ENCODE assay signal across 8 cellular contexts in the genomic region with DNA sequence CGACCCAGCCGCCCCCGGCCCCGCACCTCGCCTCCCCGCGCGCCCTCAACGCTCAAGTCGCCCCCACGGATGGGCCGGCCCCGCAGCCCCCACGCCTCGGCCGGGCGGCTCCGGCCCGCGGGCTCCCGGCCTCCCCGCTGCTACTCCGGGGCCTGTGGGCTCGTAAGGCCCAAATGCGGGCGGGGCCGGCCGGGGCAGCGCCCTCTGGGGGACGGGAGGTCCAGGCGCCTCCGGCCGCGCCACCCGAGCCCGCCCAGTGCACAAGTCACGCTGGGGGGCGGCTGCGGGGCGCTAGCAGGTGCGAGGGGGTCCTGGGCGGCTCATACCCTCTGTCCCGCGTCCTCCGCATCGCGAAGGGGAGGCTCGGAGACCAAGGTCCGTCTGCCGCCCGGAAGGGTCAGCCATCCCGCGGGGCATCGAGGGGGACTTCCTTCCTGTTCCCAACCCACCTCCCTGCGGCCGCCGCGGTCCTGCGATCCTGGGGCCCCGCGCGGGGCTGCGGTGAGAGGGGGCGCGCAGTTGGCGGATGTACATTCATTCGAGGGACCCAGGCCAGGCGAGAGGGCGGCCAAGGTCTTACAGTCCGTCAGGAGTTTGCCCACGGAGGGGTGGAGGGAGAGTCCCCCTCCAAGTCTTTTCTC. TPM values are rescaled to one million over a fixed set of nuclear protein-coding genes. Genes with fewer than 3 reads are reported as not detected.
DNase-seq lines count a peak whose midpoint lies in the region; ATAC-seq and TF ChIP-seq lines count a peak whose summit lies in the region.

Gene CIZ1 (minus strand): TSS at position 167 of the 641 bp plus-strand sequence. CDS start 715 bp downstream, outside the sequence.

- peak within 1 kb of the TSS; percentile 95 for H2BK5ac ChIP-seq in trophoblast cell (ENCODE audit: low read depth, low read length, poor library complexity)

- TF ChIP-seq EP300 in transverse colon (IDR thresholded peaks at IDR 0.05; ENCODE audit: low read depth) = no peak

- H3K4me1 ChIP-seq in trophoblast cell (ENCODE audit: control insufficient read depth in 1 of 2, insufficient read depth in 2 of 2, low read length in 2 of 2) = peaks cover 5 to 7% of the 10 kb centered on the region in 2 experiments
- H3K4me1 ChIP-seq in transverse colon = peaks cover 10 to 29% (median 26%) of the 10 kb centered on the region in 4 donors

- peak within 1 kb of the TSS; percentile 99 for H3K18ac ChIP-seq in trophoblast cell (ENCODE audit: low read length)

- H3K23ac ChIP-seq in trophoblast cell (ENCODE audit: low read length) = no peak within 1 kb of the TSS

- DNase-seq in DMS153 treated with DMSO at 0.1 percent for 48 hours (lab: John Stamatoyannopoulos, UW; ENCODE audit: unreplicated experiment) (peak; percentile 36), SKM-1 (lab: John Stamatoyannopoulos, UW; ENCODE audit: unreplicated experiment) (peak; percentile 60), head of caudate nucleus (peak in 41 of 42 donors; percentile 29 to 91 (median 78)), trophoblast cell (peak; percentile 73 to 88), transverse colon (peak; percentile 85)
- peak; percentile 52 for DNase-seq in Jurkat, Clone E6-1 (ENCODE audit: low read depth, low spot score)
- peak; percentile 77 to 81 for DNase-seq in activated naive CD4-positive, alpha-beta T cell treated with anti-CD3 and anti-CD28 coated beads, Interleukin-2, amount 50 U/mL, for 72 hours (ENCODE audit: low spot score in 2 of 2)

- intact Hi-C loops in head of caudate nucleus (cut with DNase I) (no loop called here), transverse colon (cut with DNase I; ENCODE audit: low total_unique reads) (no loop called here)

- no CpG with 5 or more reads among the region's 71 CpGs for WGBS in trophoblast cell (ENCODE audit: extremely low coverage, insufficient coverage, insufficient read length)
- 2% methylated on average over 29 of the region's 71 CpGs; no CpG with 5 or more reads in 1 of the 2 donors for WGBS in transverse colon (ENCODE audit: low coverage in 1 of 2), 2 donors

- peaks cover 13% of the 10 kb centered on the region for H3K79me1 ChIP-seq in trophoblast cell (ENCODE audit: low read length)

- H3K9me3 Mint-ChIP-seq in activated naive CD4-positive, alpha-beta T cell treated with anti-CD3 and anti-CD28 coated beads, Interleukin-2, amount 50 U/mL, for 72 hours = no peaks in the 10 kb centered on the region

- peaks cover 5 to 8% of the 10 kb centered on the region in 2 donors for H3K36me3 Mint-ChIP-seq in activated naive CD4-positive, alpha-beta T cell treated with anti-CD3 and anti-CD28 coated beads, Interleukin-2, amount 50 U/mL, for 72 hours

- H3K9ac ChIP-seq in trophoblast cell (ENCODE audit: low read length) = peak within 1 kb of the TSS; percentile 92

- H3K79me2 ChIP-seq in trophoblast cell (ENCODE audit: control insufficient read depth, insufficient read depth, low read length, poor library complexity) = peaks cover 12% of the 10 kb centered on the region

- peak within 1 kb of the TSS; percentile 61 for H2BK12ac ChIP-seq in trophoblast cell (ENCODE audit: low read length)

- ATAC-seq in GM21423 (IDR thresholded peaks at IDR 0.05; ENCODE audit: unreplicated experiment) = peak; percentile 63
- ATAC-seq in activated naive CD4-positive, alpha-beta T cell treated with anti-CD3 and anti-CD28 coated beads, Interleukin-2, amount 50 U/mL, for 72 hours = peak; percentile 87 to 94

- in situ Hi-C loops in transverse colon (cut with MboI; ENCODE audit: low pct_ligation_motif_present in 1 of 4, low pct_unique_long_range_greater_than_20kb in 1 of 4, low sequenced_read_pairs in 3 of 4) = no loop called here

- peaks cover 15 to 17% of the 10 kb centered on the region in 2 experiments for H3K36me3 ChIP-seq in trophoblast cell (ENCODE audit: control insufficient read depth in 1 of 2, insufficient read depth in 2 of 2, low read length in 2 of 2)
- peaks cover 0 to 12% (median 2%) of the 10 kb centered on the region in 4 donors for H3K36me3 ChIP-seq in transverse colon

- H4K8ac ChIP-seq in trophoblast cell (ENCODE audit: low read depth, low read length) = peak within 1 kb of the TSS; percentile 99

- no peaks in the 10 kb centered on the region for H3K27me3 ChIP-seq in trophoblast cell (ENCODE audit: insufficient read depth, low read length)
- H3K27me3 ChIP-seq in transverse colon = no peaks in the 10 kb centered on the region

- no peaks in the 10 kb centered on the region for H3K9me3 ChIP-seq in trophoblast cell (ENCODE audit: insufficient read depth, low read depth, low read length)
- no peaks in the 10 kb centered on the region for H3K9me3 ChIP-seq in transverse colon

- peak; percentile 56 to 87 (median 79) for TF ChIP-seq CTCF in transverse colon (IDR thresholded peaks at IDR 0.05)

- peak within 1 kb of the TSS; percentile 33 for H3K27ac ChIP-seq in trophoblast cell (ENCODE audit: low read depth, low read length)
- peak within 1 kb of the TSS; percentile 92 to 94 (median 94) for H3K27ac ChIP-seq in transverse colon

- H2AK5ac ChIP-seq in trophoblast cell (ENCODE audit: low read length) = peak within 1 kb of the TSS; percentile 90

- peak within 1 kb of the TSS; percentile 95 to 98 for H3K27ac Mint-ChIP-seq in activated naive CD4-positive, alpha-beta T cell treated with anti-CD3 and anti-CD28 coated beads, Interleukin-2, amount 50 U/mL, for 72 hours

- H3K4ac ChIP-seq in trophoblast cell (ENCODE audit: low read depth, low read length) = peak within 1 kb of the TSS; percentile 91

- peak within 1 kb of the TSS; percentile 98 for H2BK120ac ChIP-seq in trophoblast cell (ENCODE audit: insufficient read depth, low read length, poor library complexity)

- TF ChIP-seq POLR2A in transverse colon (IDR thresholded peaks at IDR 0.05) = peak; percentile 65

- peak within 1 kb of the TSS; percentile 86 for H4K12ac ChIP-seq in trophoblast cell (ENCODE audit: low read depth, low read length)

- H4K91ac ChIP-seq in trophoblast cell (ENCODE audit: low read depth, low read length) = peak within 1 kb of the TSS; percentile 75

- H2AFZ ChIP-seq in trophoblast cell (ENCODE audit: insufficient read depth, low read length, poor library complexity) = peak within 1 kb of the TSS; percentile 100

- peak within 1 kb of the TSS; percentile 72 for H3K4me3 ChIP-seq in Jurkat, Clone E6-1 (ENCODE audit: low read length)
- H3K4me3 ChIP-seq in trophoblast cell (ENCODE audit: low read depth, low read length) (peak within 1 kb of the TSS; percentile 95), transverse colon (peak within 1 kb of the TSS; percentile 69 to 91 (median 78))

- peak within 1 kb of the TSS; percentile 94 for H3K4me2 ChIP-seq in trophoblast cell (ENCODE audit: low read length)

- peak within 1 kb of the TSS; percentile 98 for H3K14ac ChIP-seq in trophoblast cell (ENCODE audit: low read length)

RNA-seq across cellular contexts. Expression of gene CIZ1, which starts in this region (rescaled TPM):
- polyA plus RNA-seq in Jurkat, Clone E6-1 (2012; ENCODE audit: insufficient read depth, insufficient read length) = 86.5 TPM
- 100 to 1,000 TPM in 1 of 2 donors, 10 to 100 TPM in 1; 60.1 to 111 TPM for total RNA-seq in activated naive CD4-positive, alpha-beta T cell treated with anti-CD3 and anti-CD28 coated beads, Interleukin-2, amount 50 U/mL, for 72 hours
- polyA plus RNA-seq in trophoblast cell (2013) = 103 and 112 TPM in 2 replicates
- 100 to 1,000 TPM in 1 of 4 donors, 10 to 100 TPM in 3; 59.9 to 211 (median 73.0) TPM for total RNA-seq in transverse colon

Comparison
In these comparisons a context has a peak if more than half of its experiments do, and no peak if none do; other contexts are left out.
1. Peak in every context shown above with its lines: DNase-seq, ATAC-seq, H3K4me3 ChIP-seq and H3K27ac ChIP-seq.